In the genomic region with DNA sequence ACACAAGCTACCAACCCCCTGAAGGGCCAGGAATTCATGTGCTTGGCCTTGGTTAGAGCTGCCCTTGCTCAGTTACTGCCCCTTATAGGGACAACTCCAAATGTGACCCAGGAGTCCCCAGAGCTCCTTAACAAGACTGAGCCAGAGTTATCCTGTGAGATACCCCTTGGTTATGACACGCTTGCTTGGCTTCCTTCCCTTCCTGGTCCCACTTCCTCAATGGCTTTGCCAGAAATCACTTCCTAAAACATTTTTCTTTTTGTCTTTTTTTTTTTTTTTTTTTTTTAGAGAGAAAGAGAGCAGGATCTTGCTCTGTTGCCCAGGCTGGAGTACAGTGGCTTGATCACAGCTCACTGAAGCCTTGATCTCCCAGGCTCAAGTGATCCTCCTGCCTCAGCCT, we compare ENCODE assay signal across 3 cellular contexts.
TF ChIP-seq lines count a peak whose summit lies in the region.

No MANE protein-coding gene starts in this region.

TF ChIP-seq in liver, 16 proteins besides CTCF, POLR2A, EP300 and RAD21:
- TF ChIP-seq JUND (IDR thresholded peaks at IDR 0.05) = no peak
- TF ChIP-seq, protein P1, sequence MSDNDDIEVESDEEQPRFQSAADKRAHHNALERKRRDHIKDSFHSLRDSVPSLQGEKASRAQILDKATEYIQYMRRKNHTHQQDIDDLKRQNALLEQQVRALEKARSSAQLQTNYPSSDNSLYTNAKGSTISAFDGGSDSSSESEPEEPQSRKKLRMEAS (IDR thresholded peaks at IDR 0.05) = peak; percentile 15

TF ChIP-seq in HepG2, 621 proteins besides CTCF, POLR2A, EP300 and RAD21:
- TF ChIP-seq ZNF205 (CRISPR knock-in tag; IDR thresholded peaks at IDR 0.05) (no peak), ZNF776 (CRISPR knock-in tag; IDR thresholded peaks at IDR 0.05) (no peak), ZNF563 (CRISPR knock-in tag; IDR thresholded peaks at IDR 0.05) (no peak), ZNF644 (CRISPR knock-in tag; IDR thresholded peaks at IDR 0.05; ENCODE audit: low read depth) (no peak), KAT2B (IDR thresholded peaks at IDR 0.05; ENCODE audit: borderline replicate concordance, low read depth, low read length) (no peak)
- TF ChIP-seq, protein P2, sequence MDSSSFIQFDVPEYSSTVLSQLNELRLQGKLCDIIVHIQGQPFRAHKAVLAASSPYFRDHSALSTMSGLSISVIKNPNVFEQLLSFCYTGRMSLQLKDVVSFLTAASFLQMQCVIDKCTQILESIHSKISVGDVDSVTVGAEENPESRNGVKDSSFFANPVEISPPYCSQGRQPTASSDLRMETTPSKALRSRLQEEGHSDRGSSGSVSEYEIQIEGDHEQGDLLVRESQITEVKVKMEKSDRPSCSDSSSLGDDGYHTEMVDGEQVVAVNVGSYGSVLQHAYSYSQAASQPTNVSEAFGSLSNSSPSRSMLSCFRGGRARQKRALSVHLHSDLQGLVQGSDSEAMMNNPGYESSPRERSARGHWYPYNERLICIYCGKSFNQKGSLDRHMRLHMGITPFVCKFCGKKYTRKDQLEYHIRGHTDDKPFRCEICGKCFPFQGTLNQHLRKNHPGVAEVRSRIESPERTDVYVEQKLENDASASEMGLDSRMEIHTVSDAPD (CRISPR knock-in tag; IDR thresholded peaks at IDR 0.05) = no peak

TF ChIP-seq in WTC11, 78 proteins besides CTCF, POLR2A, EP300 and RAD21:
- TF ChIP-seq PRRX2 (CRISPR knock-in tag; IDR thresholded peaks at IDR 0.05) = no peak
- no peak for TF ChIP-seq FOXJ3 (CRISPR knock-in tag; IDR thresholded peaks at IDR 0.05; ENCODE audit: borderline replicate concordance)
- no peak for TF ChIP-seq ESRRA (CRISPR knock-in tag; IDR thresholded peaks at IDR 0.05; ENCODE audit: borderline replicate concordance)
- 0 out of 2 replicates have a peak, but pooled peaks have one; percentile 19 for TF ChIP-seq ZNF121 (CRISPR knock-in tag; IDR thresholded peaks at IDR 0.05)
- TF ChIP-seq, protein P3, sequence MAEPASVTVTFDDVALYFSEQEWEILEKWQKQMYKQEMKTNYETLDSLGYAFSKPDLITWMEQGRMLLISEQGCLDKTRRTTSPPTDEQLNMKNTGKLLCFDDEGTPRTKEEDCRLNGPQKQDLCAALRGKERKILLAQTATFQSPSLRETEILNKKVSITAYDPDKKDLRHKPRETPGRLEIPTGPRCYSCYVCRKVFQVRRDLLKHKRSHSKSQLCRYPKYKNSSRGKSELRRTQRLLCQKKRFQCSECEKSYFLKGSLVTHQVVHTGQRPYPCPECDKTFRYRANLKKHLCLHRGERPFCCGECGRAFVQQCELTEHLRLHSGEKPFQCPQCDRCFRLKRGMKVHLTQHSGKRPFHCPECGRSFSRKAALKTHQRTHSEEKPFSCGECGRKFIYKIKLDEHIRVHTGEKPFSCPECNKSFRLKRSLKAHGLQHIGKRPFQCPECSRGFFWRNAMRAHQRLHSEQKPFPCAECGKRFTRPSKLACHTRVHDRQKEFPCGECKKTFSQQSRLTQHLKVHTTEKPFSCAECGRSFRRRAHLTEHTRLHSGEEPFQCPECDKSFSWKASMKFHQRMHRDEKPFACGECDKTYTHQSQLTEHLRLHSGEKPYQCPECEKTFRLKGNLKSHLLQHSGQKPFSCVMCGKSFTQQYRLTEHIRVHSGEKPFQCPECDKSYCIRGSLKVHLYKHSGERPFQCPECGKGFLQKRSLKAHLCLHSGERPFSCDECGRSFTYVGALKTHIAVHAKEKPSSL (CRISPR knock-in tag; conservative IDR thresholded peaks at IDR 0.05) = no peak
